Comparison of ENCODE assay signal across 11 cellular contexts in genomic region chr3:10299175-10299574, GRCh38. TPM values are rescaled to one million over a fixed set of nuclear protein-coding genes. Genes with fewer than 3 reads are reported as not detected.
DNase-seq lines count a peak whose midpoint lies in the region; ATAC-seq and TF ChIP-seq lines count a peak whose summit lies in the region.
"Had no signal": no experiment of that assay in that cellular context is flagged by ENCODE, and none has a peak within 500 bp of the region (broad histone marks: within the 10 kb centered on the region; RNA-seq: fewer than 3 reads in every experiment).

No MANE protein-coding gene starts in this region.

- DNase-seq in AG09319 (ENCODE audit: extremely low read depth, low read depth) (no peak), ELR (ENCODE audit: low read depth) (peak; percentile 15), foreskin keratinocyte (no peak), NCI-H2081 treated with DMSO at 0.1 percent for 48 hours (lab: John Stamatoyannopoulos, UW) (no peak), Calu3 (no peak), pons (ENCODE audit: low spot score) (no peak), HuH-7.5 (ENCODE audit: low spot score) (no peak)
- DNase-seq in activated CD8-positive, alpha-beta T cell treated with anti-CD3 and anti-CD28 coated beads for 36 hours, result no peak
- DNase-seq: DMS53, NCI-H446 treated with DMSO at 0.1 percent for 48 hours had no signal

- H3K27ac Mint-ChIP-seq in activated CD8-positive, alpha-beta T cell treated with anti-CD3 and anti-CD28 coated beads for 36 hours, result peak overlapping the region; percentile 82
- no peak overlapping the region for H3K27ac Mint-ChIP-seq in Calu3 (ENCODE audit: unreplicated experiment)

- peaks cover 12% of the 10 kb centered on the region for H3K4me1 Mint-ChIP-seq in activated CD8-positive, alpha-beta T cell treated with anti-CD3 and anti-CD28 coated beads for 36 hours (ENCODE audit: low read depth)
- no peaks in the 10 kb centered on the region for H3K4me1 Mint-ChIP-seq in Calu3 (ENCODE audit: low read depth, unreplicated experiment)

- intact Hi-C loops in activated CD8-positive, alpha-beta T cell treated with anti-CD3 and anti-CD28 coated beads for 36 hours (cut with micrococcal nuclease), result no loop called here
- intact Hi-C loops in Calu3 (cut with micrococcal nuclease; ENCODE audit: unreplicated experiment), result no loop called here

- H3K27me3 ChIP-seq in foreskin keratinocyte, result no peaks in the 10 kb centered on the region

- TF ChIP-seq CTCF in AG09319 (IDR thresholded peaks at IDR 0.05; ENCODE audit: low read depth, low read length), result peak; percentile 19
- TF ChIP-seq CTCF in activated CD8-positive, alpha-beta T cell treated with anti-CD3 and anti-CD28 coated beads for 36 hours (IDR thresholded peaks at IDR 0.05), result no peak
- peak; percentile 28 for TF ChIP-seq CTCF in foreskin keratinocyte (conservative IDR thresholded peaks at IDR 0.05)
- no peak for TF ChIP-seq CTCF in Calu3 (IDR thresholded peaks at IDR 0.05; ENCODE audit: unreplicated experiment)

- no peak overlapping the region for H3K4me3 Mint-ChIP-seq in activated CD8-positive, alpha-beta T cell treated with anti-CD3 and anti-CD28 coated beads for 36 hours
- no peak overlapping the region for H3K4me3 Mint-ChIP-seq in Calu3 (ENCODE audit: low read depth, unreplicated experiment)

- no peaks in the 10 kb centered on the region for H3K9me3 Mint-ChIP-seq in activated CD8-positive, alpha-beta T cell treated with anti-CD3 and anti-CD28 coated beads for 36 hours
- H3K9me3 Mint-ChIP-seq in Calu3 (ENCODE audit: low read depth, unreplicated experiment), result no peaks in the 10 kb centered on the region

- H3K27me3 Mint-ChIP-seq in activated CD8-positive, alpha-beta T cell treated with anti-CD3 and anti-CD28 coated beads for 36 hours, result no peaks in the 10 kb centered on the region
- H3K27me3 Mint-ChIP-seq in Calu3 (ENCODE audit: unreplicated experiment), result no peaks in the 10 kb centered on the region

- CTCF ChIA-PET in activated CD8-positive, alpha-beta T cell treated with anti-CD3 and anti-CD28 coated beads for 36 hours (lab: Charles Lee), result no interaction called here
- CTCF ChIA-PET in Calu3 (lab: Charles Lee), result no interaction called here

- POLR2A ChIA-PET in activated CD8-positive, alpha-beta T cell treated with anti-CD3 and anti-CD28 coated beads for 36 hours (lab: Charles Lee), result interaction anchor here (0.6 to 1.2 kb wide), 2 partner anchors 9 to 13 kb away, joined by 3 to 4 read pairs; no protein-coding TSS in a partner anchor

- BruUV-seq in Calu3 (replicated peaks; lab: Mats Ljungman, UMichigan), result no TSS peak

- no peaks in the 10 kb centered on the region for H3K4me1 ChIP-seq in foreskin keratinocyte

- no peak for ATAC-seq in activated CD8-positive, alpha-beta T cell treated with anti-CD3 and anti-CD28 coated beads for 36 hours
- ATAC-seq in foreskin keratinocyte, result no peak

- H3K27ac ChIP-seq in foreskin keratinocyte, result no peak overlapping the region
- H3K27ac ChIP-seq: coronary artery had no signal

- H3K36me3 Mint-ChIP-seq in activated CD8-positive, alpha-beta T cell treated with anti-CD3 and anti-CD28 coated beads for 36 hours (ENCODE audit: low read depth), result peaks cover 40% of the 10 kb centered on the region
- peaks cover 40% of the 10 kb centered on the region for H3K36me3 Mint-ChIP-seq in Calu3 (ENCODE audit: insufficient read depth, unreplicated experiment)

RNA-seq across cellular contexts. Expression of gene GHRL, which starts 6.4 kb away (rescaled TPM):
- under 1 TPM in 1 of 2 experiments, not detected in 1; 0.22 TPM for total RNA-seq in activated CD8-positive, alpha-beta T cell treated with anti-CD3 and anti-CD28 coated beads for 36 hours
- total RNA-seq in foreskin keratinocyte (not detected in 2 replicates), Calu3 (2022) (0.85 and 2.1 TPM in 2 replicates)
- polyA plus RNA-seq in foreskin keratinocyte, result not detected in 2 replicates

RNA-seq across cellular contexts. Expression of gene SEC13, which starts 21.7 kb away (rescaled TPM):
- 10 to 100 TPM; 89.7 to 89.8 TPM for total RNA-seq in activated CD8-positive, alpha-beta T cell treated with anti-CD3 and anti-CD28 coated beads for 36 hours
- total RNA-seq in foreskin keratinocyte (193 and 203 TPM in 2 replicates), Calu3 (2022) (94.8 and 96.8 TPM in 2 replicates)
- polyA plus RNA-seq in foreskin keratinocyte, result 205 and 220 TPM in 2 replicates

RNA-seq across cellular contexts. Expression of gene TATDN2, which starts 50.9 kb away (rescaled TPM):
- 10 to 100 TPM; 37.1 to 38.5 TPM for total RNA-seq in activated CD8-positive, alpha-beta T cell treated with anti-CD3 and anti-CD28 coated beads for 36 hours
- 25.7 and 27.4 TPM in 2 replicates for total RNA-seq in foreskin keratinocyte
- polyA plus RNA-seq in foreskin keratinocyte, result 19.1 and 20.6 TPM in 2 replicates
- total RNA-seq in Calu3 (2022), result 34.2 and 34.3 TPM in 2 replicates

Comparison
In these comparisons a context has a peak if more than half of its experiments do, and no peak if none do; other contexts are left out.
1. CTCF ChIP-seq: peak in AG09319 (single experiment) and foreskin keratinocyte (single experiment); none in activated CD8-positive, alpha-beta T cell treated with anti-CD3 and anti-CD28 coated beads for 36 hours (single experiment) and Calu3 (single experiment).